Comparison of ENCODE assay signal across 10 cellular contexts in genomic region chr3:65596511-65597224, GRCh38.
DNase-seq lines count a peak whose midpoint lies in the region; ATAC-seq, FAIRE-seq and TF ChIP-seq lines count a peak whose summit lies in the region.
"Had no signal": no experiment of that assay in that cellular context is flagged by ENCODE, and none has a peak within 500 bp of the region (broad histone marks: within the 10 kb centered on the region; RNA-seq: fewer than 3 reads in every experiment).

No MANE protein-coding gene starts in this region.

- H2BK5ac ChIP-seq in H1 (ENCODE audit: low read depth, low read length) = peak overlapping the region; percentile 86

- H3K79me2 ChIP-seq in H1 (ENCODE audit: control insufficient read depth in 1 of 2, insufficient read depth in 2 of 2, low read length in 2 of 2) = peaks cover 1 to 56% of the 10 kb centered on the region in 2 experiments

- peak overlapping the region; percentile 93 for H2BK120ac ChIP-seq in H1 (replicated peaks; ENCODE audit: low read depth, low read length)

- TF ChIP-seq EP300 in H1 (IDR thresholded peaks at IDR 0.05; ENCODE audit: borderline replicate concordance in 1 of 2, low read depth in 2 of 2, low read length in 2 of 2) = no peak

- peak overlapping the region; percentile 95 for H2BK12ac ChIP-seq in H1 (ENCODE audit: low read depth, low read length)

- peaks cover 52% of the 10 kb centered on the region for H3K4me1 Mint-ChIP-seq in nephron progenitor cell

- TF ChIP-seq RAD21 in H1 (IDR thresholded peaks at IDR 0.05 in 1 of 2, conservative IDR thresholded peaks at IDR 0.05 in 1 of 2; ENCODE audit: low read depth in 2 of 2, low read length in 2 of 2) = 0 out of 4 replicates have a peak, but pooled peaks have one; percentile 1 to 5

- H4K91ac ChIP-seq in H1 (replicated peaks; ENCODE audit: insufficient read length, low read length) = peak overlapping the region; percentile 20

- H3K27me3 ChIP-seq in heart right ventricle (peaks cover 0 to 13% (median 0%) of the 10 kb centered on the region in 7 donors), H1 (replicated peaks in 1 of 4; ENCODE audit: control insufficient read depth in 3 of 4, extremely low read depth in 1 of 4, insufficient read depth in 3 of 4, low read length in 3 of 4) (no peaks in the 10 kb centered on the region)

- TF ChIP-seq CTCF in heart right ventricle (IDR thresholded peaks at IDR 0.05) (no peak), H1 (IDR thresholded peaks at IDR 0.05; ENCODE audit: control extremely low read depth in 1 of 3, insufficient read depth in 1 of 3, low read depth in 1 of 3, low read length in 3 of 3) (no peak), nephron progenitor cell (IDR thresholded peaks at IDR 0.05) (no peak)

- peak overlapping the region; percentile 22 for H3K4ac ChIP-seq in H1 (replicated peaks; ENCODE audit: insufficient read length, low read depth, low read length)

- ATAC-seq in heart right ventricle (peak in 7 of 8 donors; percentile 11 to 47 (median 20)), GM19467 (IDR thresholded peaks at IDR 0.05; ENCODE audit: unreplicated experiment) (no peak), GM21381 (IDR thresholded peaks at IDR 0.05; ENCODE audit: unreplicated experiment) (no peak), GM19463 (IDR thresholded peaks at IDR 0.05; ENCODE audit: unreplicated experiment) (no peak)
- ATAC-seq: activated T-cell treated with anti-CD3 and anti-CD28 coated beads, Interleukin-2, amount 50 U/mL, for 4 hours had no signal

- peak overlapping the region; percentile 65 for H2AK5ac ChIP-seq in H1 (ENCODE audit: low read depth, low read length)

- DNase-seq in heart right ventricle = no peak
- no peak for DNase-seq in cardiac septum (ENCODE audit: low spot score)
- peak in 1 of 2 experiments; percentile 72 for DNase-seq in H1 (ENCODE audit: low read depth in 1 of 2, low spot score in 2 of 2)
- DNase-seq in nephron progenitor cell = no peak
- no peak for DNase-seq in H54 (ENCODE audit: insufficient read length, low spot score)
- DNase-seq: activated T-cell treated with anti-CD3 and anti-CD28 coated beads, Interleukin-2, amount 50 U/mL, for 4 hours had no signal

- H3K4me1 ChIP-seq in heart right ventricle (peaks cover 0 to 49% (median 26%) of the 10 kb centered on the region in 9 donors), H1 (replicated peaks in 1 of 4; ENCODE audit: control insufficient read depth in 3 of 4, insufficient read depth in 4 of 4, low read length in 3 of 4) (peaks cover 6 to 27% (median 19%) of the 10 kb centered on the region in 4 experiments; a peak in 6 of 7 replicates)

- H3K18ac ChIP-seq in H1 (ENCODE audit: extremely low read depth, low read length) = peak overlapping the region; percentile 63; the same call in 1 of the 2 replicates

- TF ChIP-seq POLR2A in H1 (IDR thresholded peaks at IDR 0.05; ENCODE audit: control extremely low read depth in 1 of 2, low read depth in 2 of 2, low read length in 2 of 2) (peak in 1 of 2 experiments; percentile 28), H54 (IDR thresholded peaks at IDR 0.05; ENCODE audit: low read depth, low read length) (no peak)

- H4K5ac ChIP-seq in H1 (ENCODE audit: insufficient read length, low read depth, low read length) = peak overlapping the region; percentile 68

- H3K27ac ChIP-seq in heart right ventricle = no peak overlapping the region
- H3K27ac ChIP-seq in H1 (ENCODE audit: low read depth, low read length) = peak overlapping the region; percentile 98
- H3K27ac ChIP-seq: neutrophil had no signal

- FAIRE-seq in H1 (lab: Jason Lieb, UNC) (peak; percentile 75), H54 (lab: Jason Lieb, UNC) (no peak)

- H3K23me2 ChIP-seq in H1 (ENCODE audit: low read depth, low read length) = peaks cover 15% of the 10 kb centered on the region

- H2BK15ac ChIP-seq in H1 (ENCODE audit: low read length) = peak overlapping the region; percentile 95; the same call in 1 of the 2 replicates

- H3K36me3 Mint-ChIP-seq in nephron progenitor cell (ENCODE audit: low read depth) = no peaks in the 10 kb centered on the region

- H2AFZ ChIP-seq in H1 (ENCODE audit: low read length) = no peak overlapping the region

- peaks cover 8% of the 10 kb centered on the region for H3K27me3 Mint-ChIP-seq in nephron progenitor cell (ENCODE audit: low read depth, poor library complexity)

- H3K4me2 ChIP-seq in H1 (ENCODE audit: insufficient read depth in 1 of 2, low read depth in 2 of 2, low read length in 2 of 2) = peak overlapping the region; percentile 80 to 85

- no peaks in the 10 kb centered on the region for H3K9me3 Mint-ChIP-seq in nephron progenitor cell
- H3K9me3 Mint-ChIP-seq: activated T-cell treated with anti-CD3 and anti-CD28 coated beads, Interleukin-2, amount 50 U/mL, for 4 hours had no signal

- WGBS in heart right ventricle, 2 donors = 20 to 27% methylated on average over 13 of the region's 13 CpGs
- 3% methylated on average over 6 of the region's 13 CpGs; no CpG with 5 or more reads in 1 of the 2 experiments for WGBS in H1 (ENCODE audit: extremely low coverage in 1 of 2, insufficient coverage in 1 of 2, insufficient read length in 1 of 2, insufficient replicate concordance in 2 of 2, low coverage in 1 of 2, low lambda C conversion rate in 2 of 2, missing lambda C conversion rate in 1 of 2), 2 experiments

- no peak overlapping the region for H3K14ac ChIP-seq in H1 (ENCODE audit: insufficient read length)

- POLR2A ChIA-PET in H1 (lab: Charles Lee; ENCODE audit: partially characterized antibody) = interaction anchor here (0.6 to 3.8 kb wide), 35 partner anchors 9 to 1576 kb away, joined by 3 to 31 read pairs (median 4); no protein-coding TSS in a partner anchor

- peak overlapping the region in 8 of 10 donors; percentile 4 to 45 (median 40) for H3K4me3 ChIP-seq in heart right ventricle
- peak overlapping the region; percentile 67 to 87 (median 69) for H3K4me3 ChIP-seq in H1 (ENCODE audit: extremely low read depth in 1 of 4, insufficient read depth in 2 of 4, low read depth in 3 of 4, low read length in 4 of 4)

- H4K20me1 ChIP-seq in H1 (replicated peaks in 1 of 2; ENCODE audit: control insufficient read depth in 1 of 2, insufficient read depth in 2 of 2, low read length in 2 of 2) = no peaks in the 10 kb centered on the region

- 0 out of 2 replicates have a peak overlapping the region, but pooled peaks have one; percentile 87 for H4K8ac ChIP-seq in H1 (ENCODE audit: extremely low read depth, insufficient read depth, low read length)

- H3K9me3 ChIP-seq in heart right ventricle = no peaks in the 10 kb centered on the region
- H3K9me3 ChIP-seq in H1 (ENCODE audit: insufficient read depth in 2 of 2, low read depth in 1 of 2, low read length in 1 of 2) = no peaks in the 10 kb centered on the region
- H3K9me3 ChIP-seq: neutrophil had no signal

- H3K27ac Mint-ChIP-seq in nephron progenitor cell = peak overlapping the region; percentile 74

- H3K36me3 ChIP-seq in heart right ventricle (no peaks in the 10 kb centered on the region), H1 (ENCODE audit: control insufficient read depth in 2 of 4, insufficient read depth in 4 of 4, low read length in 3 of 4) (no peaks in the 10 kb centered on the region)
- H3K36me3 ChIP-seq: neutrophil had no signal

- H3K4me3 Mint-ChIP-seq in nephron progenitor cell = peak overlapping the region; percentile 89
- H3K4me3 Mint-ChIP-seq: activated T-cell treated with anti-CD3 and anti-CD28 coated beads, Interleukin-2, amount 50 U/mL, for 4 hours had no signal

- peak overlapping the region; percentile 40 to 88 (median 70) for H3K9ac ChIP-seq in H1 (replicated peaks in 1 of 4; ENCODE audit: extremely low read depth in 1 of 4, low read depth in 3 of 4, low read length in 3 of 4)

- H3K23ac ChIP-seq in H1 (ENCODE audit: insufficient read length) = no peak overlapping the region

- H3K56ac ChIP-seq in H1 (replicated peaks; ENCODE audit: insufficient read length, low read depth, low read length) = peak overlapping the region; percentile 48

- CTCF ChIA-PET in H1 (lab: Charles Lee; ENCODE audit: partially characterized antibody) = interaction anchor here (0.7 to 1.8 kb wide), 9 partner anchors 19 to 136 kb away, joined by 3 to 13 read pairs (median 3); no protein-coding TSS in a partner anchor

- H3K79me1 ChIP-seq in H1 (ENCODE audit: low read depth, low read length) = peaks cover 3% of the 10 kb centered on the region; the same call in 1 of the 2 replicates

- peak overlapping the region; percentile 49; the same call in 1 of the 2 replicates for H2BK20ac ChIP-seq in H1 (ENCODE audit: low read length)

- intact Hi-C loops in heart right ventricle (cut with DNase I) = no loop called here
- intact Hi-C loops in cardiac septum (cut with DNase I) = no loop called here

TF ChIP-seq in H1, 55 proteins besides CTCF, POLR2A, EP300 and RAD21 (continues in another document):
- TF ChIP-seq KDM1A (IDR thresholded peaks at IDR 0.05; ENCODE audit: borderline replicate concordance, low read length) = no peak

Comparison
In these comparisons a context has a peak if more than half of its experiments do, and no peak if none do; other contexts are left out.
1. ATAC-seq: peak in heart right ventricle (7 of 8); none in GM19467 (single experiment), GM21381 (single experiment) and GM19463 (single experiment).